1 cellular context compared by ENCODE assay signal in genomic region chr5:60699549-60700346, GRCh38.
TF ChIP-seq lines count a peak whose summit lies in the region.

DEPDC1B (minus strand) TSS chr5:60700166; CDS start chr5:60700093, 73 bp downstream.

TF ChIP-seq in HepG2, 621 proteins besides CTCF, POLR2A, EP300 and RAD21 (continued from another document and continues in another):
- TF ChIP-seq CREB3 (CRISPR knock-in tag; IDR thresholded peaks at IDR 0.05) (no peak), ZNF432 (CRISPR knock-in tag; IDR thresholded peaks at IDR 0.05; ENCODE audit: borderline replicate concordance) (no peak), ZNF207 (IDR thresholded peaks at IDR 0.05; ENCODE audit: borderline replicate concordance) (no peak), ZNF792 (CRISPR knock-in tag; IDR thresholded peaks at IDR 0.05) (no peak; the same call in 1 of the 2 replicates), ZFY (CRISPR knock-in tag; IDR thresholded peaks at IDR 0.05) (peak; percentile 92), SOX13 (IDR thresholded peaks at IDR 0.05) (no peak), SOX13 (CRISPR knock-in tag; conservative IDR thresholded peaks at IDR 0.05 in 1 of 2, IDR thresholded peaks at IDR 0.05 in 1 of 2) (no peak; a peak in 1 of 4 replicates), ZNF740 (CRISPR knock-in tag; IDR thresholded peaks at IDR 0.05) (no peak), ZNF446 (CRISPR knock-in tag; IDR thresholded peaks at IDR 0.05) (peak; percentile 73), HDAC6 (IDR thresholded peaks at IDR 0.05; ENCODE audit: low read depth, low read length) (no peak), MIER2 (CRISPR knock-in tag; IDR thresholded peaks at IDR 0.05) (no peak), KAT7 (CRISPR knock-in tag; IDR thresholded peaks at IDR 0.05; ENCODE audit: borderline replicate concordance) (peak; percentile 92; the same call in 1 of the 2 replicates), ZNF879 (CRISPR knock-in tag; IDR thresholded peaks at IDR 0.05) (peak; percentile 86; the same call in 1 of the 2 replicates), SUZ12 (IDR thresholded peaks at IDR 0.05; ENCODE audit: low read depth, low read length) (no peak), CREM (IDR thresholded peaks at IDR 0.05) (peak; percentile 72; the same call in 1 of the 2 replicates), CREM (CRISPR knock-in tag; IDR thresholded peaks at IDR 0.05) (peak; percentile 24; the same call in 1 of the 2 replicates), PHB2 (IDR thresholded peaks at IDR 0.05; ENCODE audit: partially characterized antibody) (no peak), PCBP2 (optimal IDR thresholded peaks at IDR 0.05; ENCODE audit: low read depth, low read length, poor library complexity, severe bottlenecking) (no peak), TAF15 (IDR thresholded peaks at IDR 0.05; ENCODE audit: low read depth, low read length, poor library complexity, severe bottlenecking) (peak; percentile 81), ZNF160 (CRISPR knock-in tag; IDR thresholded peaks at IDR 0.05) (peak; percentile 54; the same call in 1 of the 2 replicates), ZNF850 (CRISPR knock-in tag; conservative IDR thresholded peaks at IDR 0.05) (no peak), GTF3A (CRISPR knock-in tag; conservative IDR thresholded peaks at IDR 0.05) (no peak; the same call in 1 of the 2 replicates), ZFP36 (IDR thresholded peaks at IDR 0.05; ENCODE audit: borderline replicate concordance, low read depth, low read length, partially characterized antibody) (no peak), ZNF460 (CRISPR knock-in tag; IDR thresholded peaks at IDR 0.05; ENCODE audit: borderline replicate concordance) (no peak; the same call in 1 of the 2 replicates), ZNF546 (CRISPR knock-in tag; conservative IDR thresholded peaks at IDR 0.05) (no peak), XRCC5 (optimal IDR thresholded peaks at IDR 0.05; ENCODE audit: low read length) (peak; percentile 62), RERE (CRISPR knock-in tag; IDR thresholded peaks at IDR 0.05; ENCODE audit: low read depth) (no peak), AKNA (CRISPR knock-in tag; IDR thresholded peaks at IDR 0.05; ENCODE audit: borderline replicate concordance) (no peak), NONO (IDR thresholded peaks at IDR 0.05) (no peak), NONO (CRISPR knock-in tag; conservative IDR thresholded peaks at IDR 0.05) (peak; percentile 88), ZBTB39 (CRISPR knock-in tag; IDR thresholded peaks at IDR 0.05) (peak; percentile 73; the same call in 1 of the 2 replicates), ZNF777 (CRISPR knock-in tag; IDR thresholded peaks at IDR 0.05) (0 out of 2 replicates have a peak, but pooled peaks have one; percentile 33), SNAPC2 (CRISPR knock-in tag; IDR thresholded peaks at IDR 0.05) (peak; percentile 85), EHMT2 (IDR thresholded peaks at IDR 0.05; ENCODE audit: borderline replicate concordance, low read depth, low read length) (no peak), ZNF549 (CRISPR knock-in tag; IDR thresholded peaks at IDR 0.05) (0 out of 2 replicates have a peak, but pooled peaks have one; percentile 48), BCL3 (CRISPR knock-in tag; IDR thresholded peaks at IDR 0.05) (peak; percentile 90), MXI1 (IDR thresholded peaks at IDR 0.05; ENCODE audit: borderline replicate concordance, low read depth, low read length) (no peak; the same call in 2 of the 3 replicates), ZNF276 (CRISPR knock-in tag; IDR thresholded peaks at IDR 0.05; ENCODE audit: low read depth) (0 out of 2 replicates have a peak, but pooled peaks have one; percentile 59), FLYWCH1 (CRISPR knock-in tag; IDR thresholded peaks at IDR 0.05) (no peak)
